11 cellular contexts compared by ENCODE assay signal in the genomic region with DNA sequence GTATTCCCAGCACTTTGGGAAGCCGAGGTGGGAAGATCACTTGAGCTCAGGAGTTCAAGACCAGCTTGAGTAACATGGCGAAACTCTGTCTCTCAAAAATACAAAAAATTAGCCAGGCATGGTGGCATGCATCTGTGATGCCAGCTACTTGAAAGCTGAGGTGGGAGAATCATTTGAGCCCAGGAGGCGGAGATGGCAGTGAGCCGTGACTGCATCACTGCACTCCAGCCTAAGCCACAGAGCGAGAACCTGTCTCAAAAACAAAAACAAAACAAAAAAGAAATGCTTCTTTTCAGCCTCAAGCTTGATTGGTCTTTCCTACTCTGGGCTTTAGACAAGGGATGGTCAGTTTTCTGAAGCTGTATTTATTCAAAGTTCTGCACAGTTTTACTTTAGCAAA. TPM values are rescaled to one million over a fixed set of nuclear protein-coding genes. Genes with fewer than 3 reads are reported as not detected.
DNase-seq lines count a peak whose midpoint lies in the region; ATAC-seq and TF ChIP-seq lines count a peak whose summit lies in the region.
"Had no signal": no experiment of that assay in that cellular context is flagged by ENCODE, and none has a peak within 500 bp of the region (broad histone marks: within the 10 kb centered on the region; RNA-seq: fewer than 3 reads in every experiment).

No MANE protein-coding gene starts in this region.

- intact Hi-C loops in PC-9 (cut with micrococcal nuclease; ENCODE audit: unreplicated experiment) = no loop called here

- no TSS peak for BruUV-seq in PC-9 (replicated peaks; lab: Mats Ljungman, UMichigan)

- H3K9me2 ChIP-seq in PC-9 (ENCODE audit: insufficient read depth) = no peaks in the 10 kb centered on the region

- H3K9me3 ChIP-seq in Peyer's patch = no peaks in the 10 kb centered on the region
- H3K9me3 ChIP-seq in PC-9 (ENCODE audit: insufficient read depth, low read depth) = no peaks in the 10 kb centered on the region

- POLR2A ChIA-PET in PC-9 (lab: Charles Lee; ENCODE audit: unreplicated experiment) = no interaction called here

- no peak overlapping the region for H3K27ac ChIP-seq in Peyer's patch
- H3K27ac ChIP-seq in PC-9 = no peak overlapping the region
- H3K27ac ChIP-seq: skin epidermis had no signal

- no peaks in the 10 kb centered on the region for H4K20me1 ChIP-seq in PC-9 (ENCODE audit: insufficient read depth)

- H3K4me1 ChIP-seq in Peyer's patch = no peaks in the 10 kb centered on the region
- H3K4me1 ChIP-seq in PC-9 (replicated peaks; ENCODE audit: insufficient read depth) = no peaks in the 10 kb centered on the region

- no peak overlapping the region for H3K4me3 ChIP-seq in Peyer's patch
- no peak overlapping the region for H3K4me3 ChIP-seq in PC-9
- H3K4me3 ChIP-seq: skin epidermis had no signal

- CTCF ChIA-PET in PC-9 (lab: Charles Lee) = no interaction called here

- no peak overlapping the region for H3K4me2 ChIP-seq in PC-9

- TF ChIP-seq CTCF in Peyer's patch (IDR thresholded peaks at IDR 0.05) = no peak
- no peak for TF ChIP-seq CTCF in PC-9 (conservative IDR thresholded peaks at IDR 0.05)

- no peaks in the 10 kb centered on the region for H3K79me2 ChIP-seq in PC-9 (ENCODE audit: low read depth)

- H3K27me3 ChIP-seq in Peyer's patch = no peaks in the 10 kb centered on the region
- peaks cover 10% of the 10 kb centered on the region; the same call in 1 of the 2 replicates for H3K27me3 ChIP-seq in PC-9 (ENCODE audit: insufficient read depth, low read depth)

- DNase-seq in Peyer's patch (peak in 2 of 3 donors; percentile 51 to 64), NCI-H1930 (lab: John Stamatoyannopoulos, UW) (no peak), COLO668 (lab: John Stamatoyannopoulos, UW; ENCODE audit: unreplicated experiment) (no peak), KG1 (lab: John Stamatoyannopoulos, UW) (no peak), PC-9 (no peak)
- DNase-seq: hypothalamus, PC-3 had no signal

- no peak overlapping the region for H2AFZ ChIP-seq in PC-9

- no peaks in the 10 kb centered on the region for H3F3A ChIP-seq in PC-9 (ENCODE audit: insufficient read depth, low read depth)

- no peaks in the 10 kb centered on the region for H3K36me3 ChIP-seq in Peyer's patch
- no peaks in the 10 kb centered on the region for H3K36me3 ChIP-seq in PC-9 (ENCODE audit: low read depth)

- peak; percentile 61 for ATAC-seq in GM18498 (IDR thresholded peaks at IDR 0.05; ENCODE audit: unreplicated experiment)
- peak; percentile 44 for ATAC-seq in GM21381 (IDR thresholded peaks at IDR 0.05; ENCODE audit: unreplicated experiment)
- peak; percentile 45 for ATAC-seq in HG03045 (IDR thresholded peaks at IDR 0.05; ENCODE audit: unreplicated experiment)
- ATAC-seq: PC-3 had no signal

- no peak for TF ChIP-seq POLR2A in Peyer's patch (IDR thresholded peaks at IDR 0.05)

RNA-seq across cellular contexts. Expression of a gene that starts 15.8 kb away (rescaled TPM):
- total RNA-seq in Peyer's patch (10 to 100 TPM; 21.5 to 55.4 (median 40.4) TPM), PC-9 (2021) (13.2 and 15.2 TPM in 2 replicates)

RNA-seq across cellular contexts. Expression of a gene that starts 15.8 kb away (rescaled TPM):
- 10 to 100 TPM; 48.7 to 71.4 (median 59.8) TPM for total RNA-seq in Peyer's patch
- 11.1 and 14.0 TPM in 2 replicates for total RNA-seq in PC-9 (2021)

Comparison
In these comparisons a context has a peak if more than half of its experiments do, and no peak if none do; other contexts are left out.
1. DNase-seq: peak in Peyer's patch (2 of 3); none in NCI-H1930 (0 of 2), COLO668 (single experiment), KG1 (single experiment) and PC-9 (0 of 2).
2. Peak in every context shown above with its lines, with median percentiles within 50 percentile points of each other: ATAC-seq.